Comparison of ENCODE assay signal across 8 cellular contexts in genomic region chr9:1005043-1005667, GRCh38. TPM values are rescaled to one million over a fixed set of nuclear protein-coding genes. Genes with fewer than 3 reads are reported as not detected.
DNase-seq lines count a peak whose midpoint lies in the region; ATAC-seq and TF ChIP-seq lines count a peak whose summit lies in the region.

No MANE protein-coding gene starts in this region.

- H3K9me3 ChIP-seq in NT2/D1 (ENCODE audit: insufficient read depth, low read length) (peaks cover 16% of the 10 kb centered on the region; the same call in 1 of the 2 replicates), lower lobe of right lung (no peaks in the 10 kb centered on the region)

- TF ChIP-seq CTCF in GM12865 (IDR thresholded peaks at IDR 0.05; ENCODE audit: insufficient read depth, low read depth, low read length, missing control alignments), result peak; percentile 64
- peak; percentile 67 for TF ChIP-seq CTCF in choroid plexus epithelial cell (conservative IDR thresholded peaks at IDR 0.05; ENCODE audit: low read depth, low read length)
- peak; percentile 49 for TF ChIP-seq CTCF in lower lobe of right lung (IDR thresholded peaks at IDR 0.05)

- H3K27me3 ChIP-seq in NT2/D1 (ENCODE audit: insufficient read depth, insufficient read length), result no peaks in the 10 kb centered on the region
- no peaks in the 10 kb centered on the region for H3K27me3 ChIP-seq in lower lobe of right lung (ENCODE audit: low read depth)

- no peak overlapping the region for H3K9ac ChIP-seq in NT2/D1 (ENCODE audit: insufficient read length, low read depth)

- H3K36me3 ChIP-seq in NT2/D1 (ENCODE audit: insufficient read depth, insufficient read length, low read length) (no peaks in the 10 kb centered on the region), lower lobe of right lung (no peaks in the 10 kb centered on the region)

- H3K4me3 ChIP-seq in GM12865 (ENCODE audit: low read depth, low read length) (no peak overlapping the region), NT2/D1 (ENCODE audit: insufficient read length, low read depth) (no peak overlapping the region), choroid plexus epithelial cell (ENCODE audit: low read depth, low read length) (no peak overlapping the region), lower lobe of right lung (no peak overlapping the region)

- intact Hi-C loops in lower lobe of right lung (cut with DNase I), result loop anchor here (5.0 kb wide), 1 partner anchor 113 kb away; no protein-coding TSS in a partner anchor

- no peak overlapping the region for H3K27ac ChIP-seq in lower lobe of right lung

- DNase-seq in AG08396 (ENCODE audit: low spot score) (peak; percentile 64), GM12865 (ENCODE audit: low read depth) (peak; percentile 83), NT2/D1 (ENCODE audit: low read depth, low spot score) (peak; percentile 47), choroid plexus epithelial cell (ENCODE audit: low read depth) (peak; percentile 63), lower lobe of right lung (no peak)
- DNase-seq in activated T-cell treated with anti-CD3 and anti-CD28 coated beads, Interleukin-2, amount 50 U/mL, for 1 hour, result no peak

- H3K4me1 ChIP-seq in NT2/D1 (ENCODE audit: insufficient read depth, insufficient read length) (peaks cover 3% of the 10 kb centered on the region), lower lobe of right lung (peaks cover 7% of the 10 kb centered on the region)

- ATAC-seq in HG03097 (IDR thresholded peaks at IDR 0.05; ENCODE audit: low FRiP score, unreplicated experiment) (peak; percentile 78), lower lobe of right lung (peak in 1 of 2 donors; percentile 54), GM19023 (IDR thresholded peaks at IDR 0.05; ENCODE audit: unreplicated experiment) (no peak)

RNA-seq across cellular contexts. Expression of gene DMRT3, which starts 28.7 kb away (rescaled TPM):
- 0.24 TPM for total RNA-seq in lower lobe of right lung

RNA-seq across cellular contexts. Expression of gene DMRT2, which starts 45.0 kb away (rescaled TPM):
- 0.86 TPM for total RNA-seq in lower lobe of right lung

Comparison
In these comparisons a context has a peak if more than half of its experiments do, and no peak if none do; other contexts are left out.
1. DNase-seq: peak in AG08396 (single experiment), GM12865 (single experiment), NT2/D1 (single experiment) and choroid plexus epithelial cell (single experiment); none in lower lobe of right lung (single experiment) and activated T-cell treated with anti-CD3 and anti-CD28 coated beads, Interleukin-2, amount 50 U/mL, for 1 hour (single experiment).
2. Peak in every context shown above with its lines, with median percentiles within 50 percentile points of each other: CTCF ChIP-seq.